ENCODE assay signal across 6 cellular contexts in the genomic region with DNA sequence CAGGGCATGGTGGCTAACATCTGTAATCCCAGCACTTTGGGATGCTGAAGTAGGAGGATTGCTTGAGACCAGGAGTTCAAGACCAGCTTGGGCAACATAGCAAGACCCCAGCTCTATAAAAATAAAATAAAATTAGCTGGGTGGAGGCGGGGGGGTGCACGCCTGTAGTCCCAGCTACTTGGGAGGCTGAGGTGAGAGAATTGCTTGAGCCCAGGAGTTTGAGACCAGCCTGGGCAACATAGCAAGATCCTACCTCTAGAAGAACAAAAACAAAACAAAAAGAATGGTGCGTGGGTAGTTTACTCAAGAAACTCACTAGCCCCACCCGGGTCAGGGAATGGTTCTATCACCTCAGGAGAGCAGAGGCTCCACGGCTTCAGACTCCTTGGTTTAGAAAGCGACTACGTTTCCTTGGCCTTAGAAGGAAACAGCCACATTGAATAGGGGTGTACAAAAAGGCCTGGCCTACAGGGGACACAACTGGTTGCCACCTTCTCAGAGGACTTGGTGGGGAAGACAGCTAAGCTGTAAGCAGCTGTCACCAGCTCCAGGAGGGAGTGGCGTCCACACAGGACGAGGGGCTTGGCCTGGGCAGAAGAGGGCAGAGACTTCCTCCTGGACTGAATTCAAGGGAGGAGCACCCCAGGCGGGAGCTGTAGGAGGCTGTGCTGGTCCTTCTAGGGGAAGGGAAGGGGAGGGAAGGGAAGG. TPM values are rescaled to one million over a fixed set of nuclear protein-coding genes. Genes with fewer than 3 reads are reported as not detected.
DNase-seq lines count a peak whose midpoint lies in the region; ATAC-seq, FAIRE-seq and TF ChIP-seq lines count a peak whose summit lies in the region.

No MANE protein-coding gene starts in this region.

- ATAC-seq in left ventricle myocardium superior (peak; percentile 46), GM18858 (IDR thresholded peaks at IDR 0.05; ENCODE audit: unreplicated experiment) (no peak)

- no peak for FAIRE-seq in H54 (lab: Jason Lieb, UNC)

- no peak for TF ChIP-seq POLR2A in H54 (IDR thresholded peaks at IDR 0.05; ENCODE audit: low read depth, low read length)

- intact Hi-C loops in left ventricle myocardium superior (cut with micrococcal nuclease): no loop called here

- DNase-seq in H54 (ENCODE audit: insufficient read length, low spot score) (peak; percentile 82), SK-N-DZ (ENCODE audit: low spot score) (peak; percentile 48), left ventricle myocardium superior (no peak), inferior parietal cortex (ENCODE audit: extremely low spot score) (no peak)
- DNase-seq in stimulated activated CD4-positive, alpha-beta T cell treated with anti-CD3 and anti-CD28 coated beads, Interleukin-4, amount 100 ng/mL, for 1 hour: no peak

RNA-seq across cellular contexts. Expression of gene TK1, which starts 0.7 kb away (rescaled TPM):
- 77.3 and 87.6 TPM in 2 replicates for polyA plus RNA-seq in SK-N-DZ (2014; cell fraction: cytosol; rRNA removed)
- 44.3 and 60.3 TPM in 2 replicates for polyA plus RNA-seq in SK-N-DZ (2014; cell fraction: nucleus; rRNA removed)
- total RNA-seq in left ventricle myocardium superior: 2.1 TPM

RNA-seq across cellular contexts. Expression of gene AFMID, which starts 1.0 kb away (rescaled TPM):
- polyA plus RNA-seq in SK-N-DZ (2014; cell fraction: cytosol; rRNA removed): 49.4 and 55.0 TPM in 2 replicates
- 43.4 and 56.3 TPM in 2 replicates for polyA plus RNA-seq in SK-N-DZ (2014; cell fraction: nucleus; rRNA removed)
- total RNA-seq in left ventricle myocardium superior: 45.0 TPM

RNA-seq across cellular contexts. Expression of gene SYNGR2, which starts 17.8 kb away (rescaled TPM):
- polyA plus RNA-seq in SK-N-DZ (2014; cell fraction: cytosol; rRNA removed): 6.6 and 7.1 TPM in 2 replicates
- 11.0 and 12.7 TPM in 2 replicates for polyA plus RNA-seq in SK-N-DZ (2014; cell fraction: nucleus; rRNA removed)
- 120 TPM for total RNA-seq in left ventricle myocardium superior

RNA-seq across cellular contexts. Expression of gene BIRC5, which starts 27.9 kb away (rescaled TPM):
- polyA plus RNA-seq in SK-N-DZ (2014; cell fraction: cytosol; rRNA removed): 200 and 212 TPM in 2 replicates
- polyA plus RNA-seq in SK-N-DZ (2014; cell fraction: nucleus; rRNA removed): 123 and 127 TPM in 2 replicates
- total RNA-seq in left ventricle myocardium superior: 0.69 TPM

RNA-seq across cellular contexts. Expression of gene C17orf99, which starts 40.0 kb away (rescaled TPM):
- not detected in 2 replicates for polyA plus RNA-seq in SK-N-DZ (2014; cell fraction: cytosol; rRNA removed)
- not detected in 2 replicates for polyA plus RNA-seq in SK-N-DZ (2014; cell fraction: nucleus; rRNA removed)
- total RNA-seq in left ventricle myocardium superior: not detected

Comparison
In these comparisons a context has a peak if more than half of its experiments do, and no peak if none do; other contexts are left out.
1. DNase-seq: peak in H54 (single experiment) and SK-N-DZ (single experiment); none in left ventricle myocardium superior (single experiment), inferior parietal cortex (single experiment) and stimulated activated CD4-positive, alpha-beta T cell treated with anti-CD3 and anti-CD28 coated beads, Interleukin-4, amount 100 ng/mL, for 1 hour (single experiment).